1 cellular context compared by ENCODE assay signal in genomic region chr13:93045836-93046235, GRCh38.
TF ChIP-seq lines count a peak whose summit lies in the region.

No MANE protein-coding gene starts in this region.

TF ChIP-seq in SK-N-SH, 30 proteins besides CTCF, POLR2A, EP300 and RAD21 (continued from another document):
- TF ChIP-seq SIN3A (IDR thresholded peaks at IDR 0.05; ENCODE audit: borderline replicate concordance, low read depth, low read length) (no peak), MEF2A (IDR thresholded peaks at IDR 0.05; ENCODE audit: borderline replicate concordance, low read depth) (no peak), RXRA (IDR thresholded peaks at IDR 0.05; ENCODE audit: borderline replicate concordance, low read depth) (no peak), TCF12 (IDR thresholded peaks at IDR 0.05) (no peak)
TF ChIP-seq in SK-N-SH: peak in this region for 0.
